In the genomic region with DNA sequence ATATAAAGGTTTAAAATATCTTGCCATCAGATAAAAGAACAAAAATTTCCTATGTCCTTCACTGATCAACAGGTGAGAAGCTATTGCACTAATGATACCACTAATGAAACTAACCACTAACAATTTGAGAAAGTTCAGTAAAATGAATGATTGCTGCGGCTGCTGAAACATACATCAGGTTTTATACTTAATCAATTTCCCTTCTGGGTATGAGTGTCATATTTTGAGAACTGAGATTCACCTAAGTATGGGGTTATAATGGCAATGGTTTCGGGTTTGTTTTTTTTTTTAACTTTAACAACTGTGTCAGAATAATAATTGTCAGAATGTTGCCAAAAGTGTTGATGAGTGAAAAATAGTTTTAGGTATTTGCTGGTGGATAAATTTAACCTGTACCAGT, we compare ENCODE assay signal across 12 cellular contexts.
DNase-seq lines count a peak whose midpoint lies in the region; ATAC-seq and TF ChIP-seq lines count a peak whose summit lies in the region.
"Had no signal": no experiment of that assay in that cellular context is flagged by ENCODE, and none has a peak within 500 bp of the region (broad histone marks: within the 10 kb centered on the region; RNA-seq: fewer than 3 reads in every experiment).

No MANE protein-coding gene starts in this region.

- H3K9me3 ChIP-seq in HEK293 (ENCODE audit: control insufficient read depth, insufficient read depth, low read depth, low read length), result no peaks in the 10 kb centered on the region
- H3K9me3 ChIP-seq in esophagus muscularis mucosa, result peaks cover 0 to 7% (median 0%) of the 10 kb centered on the region in 4 donors
- H3K9me3 ChIP-seq: mucosa of descending colon had no signal

- H3K27me3 ChIP-seq in esophagus muscularis mucosa (no peaks in the 10 kb centered on the region), dorsolateral prefrontal cortex (no peaks in the 10 kb centered on the region)

- H3K27ac ChIP-seq in HEK293 (ENCODE audit: extremely low read depth, low read depth, low read length) (no peak overlapping the region), esophagus muscularis mucosa (replicated peaks in 1 of 4) (no peak overlapping the region), dorsolateral prefrontal cortex (no peak overlapping the region)

- POLR2A ChIA-PET in HEK293 (lab: Yijun Ruan, JAX), result no interaction called here

- DNase-seq in GM12864 (ENCODE audit: low read depth) (peak; percentile 44), esophagus muscularis mucosa (ENCODE audit: extremely low spot score) (no peak), NCI-H82 (lab: John Stamatoyannopoulos, UW) (no peak), dorsolateral prefrontal cortex (no peak)
- DNase-seq in activated CD4-positive, CD25-positive, alpha-beta regulatory T cell (lab: John Stamatoyannopoulos, UW), result no peak
- DNase-seq: activated CD8-positive, alpha-beta T cell treated with anti-CD3 and anti-CD28 coated beads for 36 hours; mucosa of descending colon; NCI-H1694 treated with DMSO at 0.1 percent for 48 hours had no signal

- H3K4me3 ChIP-seq in GM12864 (ENCODE audit: low read depth, low read length), result no peak overlapping the region
- no peak overlapping the region for H3K4me3 ChIP-seq in HEK293 (ENCODE audit: low read depth, low read length)
- H3K4me3 ChIP-seq in esophagus muscularis mucosa, result no peak overlapping the region
- H3K4me3 ChIP-seq in dorsolateral prefrontal cortex, result no peak overlapping the region
- H3K4me3 ChIP-seq: mucosa of descending colon had no signal

- TF ChIP-seq CTCF in GM12864 (IDR thresholded peaks at IDR 0.05; ENCODE audit: low read depth, low read length, missing control alignments), result no peak
- no peak for TF ChIP-seq CTCF in HEK293 (tag by site-specific recombination; IDR thresholded peaks at IDR 0.05)
- TF ChIP-seq CTCF in esophagus muscularis mucosa (IDR thresholded peaks at IDR 0.05), result no peak
- no peak for TF ChIP-seq CTCF in dorsolateral prefrontal cortex (IDR thresholded peaks at IDR 0.05 in 54 of 56, conservative IDR thresholded peaks at IDR 0.05 in 2 of 56; ENCODE audit: low read depth in 1 of 56, partially characterized antibody in 56 of 56)

- WGBS in esophagus muscularis mucosa, result 90% methylated on average over 2 of the region's 2 CpGs

- H3K4me1 ChIP-seq in HEK293 (ENCODE audit: control insufficient read depth, insufficient read depth, low read length) (no peaks in the 10 kb centered on the region), esophagus muscularis mucosa (no peaks in the 10 kb centered on the region)

- no peak for TF ChIP-seq POLR2A in esophagus muscularis mucosa (IDR thresholded peaks at IDR 0.05; ENCODE audit: low read depth)

- intact Hi-C loops in esophagus muscularis mucosa (cut with DNase I) (no loop called here), dorsolateral prefrontal cortex (cut with DNase I) (no loop called here)

- H3K36me3 ChIP-seq in HEK293 (ENCODE audit: control insufficient read depth in 2 of 2, insufficient read depth in 1 of 2, low read length in 2 of 2) (no peaks in the 10 kb centered on the region), esophagus muscularis mucosa (no peaks in the 10 kb centered on the region)

- ATAC-seq in GM19324 (IDR thresholded peaks at IDR 0.05; ENCODE audit: low FRiP score, unreplicated experiment), result peak; percentile 74
- ATAC-seq in HG03135 (IDR thresholded peaks at IDR 0.05; ENCODE audit: unreplicated experiment), result peak; percentile 92
- ATAC-seq: activated CD8-positive, alpha-beta T cell treated with anti-CD3 and anti-CD28 coated beads for 36 hours; esophagus mucosa; mucosa of descending colon had no signal

- CTCF ChIA-PET in HEK293 (lab: Yijun Ruan, JAX), result no interaction called here

- TF ChIP-seq EP300 in esophagus muscularis mucosa (IDR thresholded peaks at IDR 0.05), result no peak

TF ChIP-seq in HEK293, 187 proteins besides CTCF, POLR2A, EP300 and RAD21:
- TF ChIP-seq KLF16 (tag by site-specific recombination; IDR thresholded peaks at IDR 0.05), result no peak
- no peak for TF ChIP-seq ZNF555 (tag by site-specific recombination; conservative IDR thresholded peaks at IDR 0.05)
- peak; percentile 34; the same call in 1 of the 2 replicates for TF ChIP-seq SCRT2 (tag by site-specific recombination; IDR thresholded peaks at IDR 0.05)
